8 cellular contexts compared by ENCODE assay signal in genomic region chr1:8427493-8427892, GRCh38.
DNase-seq lines count a peak whose midpoint lies in the region; ATAC-seq and TF ChIP-seq lines count a peak whose summit lies in the region.

No MANE protein-coding gene starts in this region.

- peaks cover 44% of the 10 kb centered on the region for H3K79me2 ChIP-seq in osteoblast (ENCODE audit: insufficient read depth, low read length)

- peak overlapping the region; percentile 48 for H3K4me3 Mint-ChIP-seq in activated CD4-positive, alpha-beta T cell treated with anti-CD3 and anti-CD28 coated beads, Interleukin-2, amount 10 ng/mL, durations not matched to agents 24 days and 14 days

- no peak for TF ChIP-seq POLR2A in vagina (IDR thresholded peaks at IDR 0.05)

- H4K20me1 ChIP-seq in osteoblast (ENCODE audit: insufficient read depth, low read length), result peaks cover 4% of the 10 kb centered on the region

- no peak for TF ChIP-seq CTCF in vagina (IDR thresholded peaks at IDR 0.05)
- TF ChIP-seq CTCF in osteoblast (IDR thresholded peaks at IDR 0.05; ENCODE audit: extremely low read depth, low read depth, low read length), result no peak

- H3K9me3 ChIP-seq in muscle layer of colon (ENCODE audit: low read length) (no peaks in the 10 kb centered on the region), vagina (no peaks in the 10 kb centered on the region), osteoblast (ENCODE audit: low read depth, low read length) (no peaks in the 10 kb centered on the region)

- no peaks in the 10 kb centered on the region for H3K27me3 ChIP-seq in muscle layer of colon (ENCODE audit: control insufficient read depth in 1 of 2, insufficient read depth in 2 of 2, low read length in 2 of 2)
- H3K27me3 ChIP-seq in vagina, result no peaks in the 10 kb centered on the region
- no peaks in the 10 kb centered on the region for H3K27me3 ChIP-seq in osteoblast (ENCODE audit: insufficient read depth, low read length)

- DNase-seq in activated CD4-positive, alpha-beta T cell treated with anti-CD3 and anti-CD28 coated beads, Interleukin-2, amount 10 ng/mL, durations not matched to agents 24 days and 14 days, result peak; percentile 84
- DNase-seq in activated CD4-positive, alpha-beta T cell treated with anti-CD3 and anti-CD28 coated beads for 1 hour, result no peak
- DNase-seq in SKM-1 treated with dmso at 0.1 percent for 144 hours (lab: John Stamatoyannopoulos, UW; ENCODE audit: unreplicated experiment) (peak; percentile 90), ACHN (no peak), vagina (ENCODE audit: extremely low spot score in 2 of 2) (no peak), osteoblast (ENCODE audit: insufficient read length, low spot score, missing footprints) (no peak)

- H3K27ac ChIP-seq in muscle layer of colon (ENCODE audit: low read depth, low read length) (peak overlapping the region; percentile 12), vagina (no peak overlapping the region), osteoblast (ENCODE audit: low read depth, low read length) (no peak overlapping the region)

- H3K4me3 ChIP-seq in muscle layer of colon (ENCODE audit: low read depth in 1 of 2, low read length in 2 of 2) (no peak overlapping the region), vagina (no peak overlapping the region), osteoblast (ENCODE audit: insufficient read depth, low read length) (no peak overlapping the region)

- in situ Hi-C loops in ACHN (cut with HindIII; ENCODE audit: low pct_ligation_motif_present, low pct_unique_long_range_greater_than_20kb, low sequenced_read_pairs), result no loop called here

- intact Hi-C loops in activated CD4-positive, alpha-beta T cell treated with anti-CD3 and anti-CD28 coated beads, Interleukin-2, amount 10 ng/mL, durations not matched to agents 24 days and 14 days (cut with micrococcal nuclease), result no loop called here
- intact Hi-C loops in vagina (cut with DNase I), result no loop called here

- no peaks in the 10 kb centered on the region for H3K36me3 ChIP-seq in muscle layer of colon (ENCODE audit: insufficient read depth, low read length)
- no peaks in the 10 kb centered on the region for H3K36me3 ChIP-seq in vagina
- no peaks in the 10 kb centered on the region for H3K36me3 ChIP-seq in osteoblast (ENCODE audit: insufficient read depth, low read length)

- no peak overlapping the region for H2AFZ ChIP-seq in osteoblast (ENCODE audit: low read length)

- peaks cover 70% of the 10 kb centered on the region for H3K4me1 Mint-ChIP-seq in activated CD4-positive, alpha-beta T cell treated with anti-CD3 and anti-CD28 coated beads, Interleukin-2, amount 10 ng/mL, durations not matched to agents 24 days and 14 days

- peak; percentile 66 for ATAC-seq in HG03025 (IDR thresholded peaks at IDR 0.05; ENCODE audit: low FRiP score, unreplicated experiment)

- no peak overlapping the region for H3K4me2 ChIP-seq in osteoblast (ENCODE audit: insufficient read depth, low read length)

- H3K9me3 Mint-ChIP-seq in activated CD4-positive, alpha-beta T cell treated with anti-CD3 and anti-CD28 coated beads, Interleukin-2, amount 10 ng/mL, durations not matched to agents 24 days and 14 days, result no peaks in the 10 kb centered on the region

- peak overlapping the region; percentile 48 for H3K27ac Mint-ChIP-seq in activated CD4-positive, alpha-beta T cell treated with anti-CD3 and anti-CD28 coated beads, Interleukin-2, amount 10 ng/mL, durations not matched to agents 24 days and 14 days

- H3K9ac ChIP-seq in muscle layer of colon (ENCODE audit: low read length), result no peak overlapping the region

- H3K27me3 Mint-ChIP-seq in activated CD4-positive, alpha-beta T cell treated with anti-CD3 and anti-CD28 coated beads, Interleukin-2, amount 10 ng/mL, durations not matched to agents 24 days and 14 days, result no peaks in the 10 kb centered on the region

- H3K4me1 ChIP-seq in muscle layer of colon (ENCODE audit: insufficient read depth, low read length) (peaks cover 62% of the 10 kb centered on the region), vagina (peaks cover 28% of the 10 kb centered on the region), osteoblast (ENCODE audit: insufficient read depth, low read length) (peaks cover 10% of the 10 kb centered on the region)

- peaks cover 24% of the 10 kb centered on the region for H3K36me3 Mint-ChIP-seq in activated CD4-positive, alpha-beta T cell treated with anti-CD3 and anti-CD28 coated beads, Interleukin-2, amount 10 ng/mL, durations not matched to agents 24 days and 14 days (ENCODE audit: low read depth)

Comparison
In these comparisons a context has a peak if more than half of its experiments do, and no peak if none do; other contexts are left out.
1. DNase-seq: peak in activated CD4-positive, alpha-beta T cell treated with anti-CD3 and anti-CD28 coated beads, Interleukin-2, amount 10 ng/mL, durations not matched to agents 24 days and 14 days (single experiment) and SKM-1 treated with dmso at 0.1 percent for 144 hours (single experiment); none in activated CD4-positive, alpha-beta T cell treated with anti-CD3 and anti-CD28 coated beads for 1 hour (single experiment), ACHN (single experiment), vagina (0 of 2) and osteoblast (single experiment).